Comparison of ENCODE assay signal across 9 cellular contexts in the genomic region with DNA sequence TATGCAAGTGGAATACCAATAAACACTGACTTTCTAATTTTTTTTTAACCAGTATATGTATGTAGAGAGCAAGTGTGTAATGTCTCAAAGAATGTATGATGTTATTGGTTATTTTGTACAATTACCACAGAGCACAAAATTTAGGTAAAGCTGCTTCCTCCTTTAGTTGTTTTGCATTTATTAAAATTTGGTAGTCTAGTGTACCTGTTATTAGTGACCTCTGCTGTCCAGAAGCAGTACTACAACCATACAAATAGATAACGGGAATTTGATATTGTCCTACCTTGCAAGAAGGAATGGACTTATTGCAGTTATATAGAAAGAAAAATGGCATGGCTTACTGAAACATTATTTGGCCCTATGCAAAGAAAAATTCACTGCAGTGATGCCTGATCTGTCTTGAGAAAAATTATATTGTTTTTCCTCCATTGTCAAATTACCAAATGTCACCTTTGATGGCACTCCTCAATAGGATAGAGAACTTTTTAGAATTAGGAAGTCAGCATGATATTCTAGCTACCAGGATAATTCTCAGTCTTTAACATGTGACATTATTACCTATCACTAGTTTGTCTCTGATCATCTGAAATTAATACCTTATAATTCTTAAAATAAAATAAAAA.
DNase-seq lines count a peak whose midpoint lies in the region; TF ChIP-seq lines count a peak whose summit lies in the region.
"Had no signal": no experiment of that assay in that cellular context is flagged by ENCODE, and none has a peak within 500 bp of the region (broad histone marks: within the 10 kb centered on the region; RNA-seq: fewer than 3 reads in every experiment).

No MANE protein-coding gene starts in this region.

- CTCF ChIA-PET in PC-9 (lab: Charles Lee): no interaction called here

- no peak overlapping the region for H3K4me3 Mint-ChIP-seq in endothelial cell (ENCODE audit: unreplicated experiment)
- H3K4me3 Mint-ChIP-seq: activated naive CD4-positive, alpha-beta T cell treated with anti-CD3 and anti-CD28 coated beads, Interleukin-2, amount 50 U/mL, for 24 hours had no signal

- no peak overlapping the region for H3K27ac Mint-ChIP-seq in endothelial cell (ENCODE audit: unreplicated experiment)
- H3K27ac Mint-ChIP-seq: activated naive CD4-positive, alpha-beta T cell treated with anti-CD3 and anti-CD28 coated beads, Interleukin-2, amount 50 U/mL, for 24 hours had no signal

- no peaks in the 10 kb centered on the region for H3K9me3 ChIP-seq in PC-9 (ENCODE audit: insufficient read depth, low read depth)

- no TSS peak for BruUV-seq in PC-9 (replicated peaks; lab: Mats Ljungman, UMichigan)

- DNase-seq in NCI-H187 (lab: John Stamatoyannopoulos, UW) (peak; percentile 27 to 55), NCI-H187 treated with DMSO at 0.1 percent for 48 hours (lab: John Stamatoyannopoulos, UW) (no peak), PC-9 (peak in 1 of 2 experiments; percentile 37), endothelial cell (ENCODE audit: low spot score) (peak; percentile 28), non-pigmented ciliary epithelial cell (ENCODE audit: low read depth) (peak; percentile 19), iPS-NIHi11 (ENCODE audit: low spot score) (no peak)
- no peak for DNase-seq in activated naive CD4-positive, alpha-beta T cell treated with Interleukin-2 at 50 U/mL for 16 hours

- peak; percentile 80 for TF ChIP-seq CTCF in PC-9 (conservative IDR thresholded peaks at IDR 0.05)
- peak; percentile 91 for TF ChIP-seq CTCF in endothelial cell (IDR thresholded peaks at IDR 0.05; ENCODE audit: unreplicated experiment)

- no peaks in the 10 kb centered on the region for H3K36me3 Mint-ChIP-seq in endothelial cell (ENCODE audit: low read depth, unreplicated experiment)
- H3K36me3 Mint-ChIP-seq: activated naive CD4-positive, alpha-beta T cell treated with anti-CD3 and anti-CD28 coated beads, Interleukin-2, amount 50 U/mL, for 24 hours had no signal

- H3K27ac ChIP-seq in PC-9: no peak overlapping the region

- H3K4me1 ChIP-seq in PC-9 (replicated peaks; ENCODE audit: insufficient read depth): no peaks in the 10 kb centered on the region

- no peaks in the 10 kb centered on the region for H3K27me3 ChIP-seq in PC-9 (ENCODE audit: insufficient read depth, low read depth)

- H3K36me3 ChIP-seq in PC-9 (ENCODE audit: low read depth): no peaks in the 10 kb centered on the region

- H3K79me2 ChIP-seq in PC-9 (ENCODE audit: low read depth): no peaks in the 10 kb centered on the region

- no peak for TF ChIP-seq EP300 in Ishikawa (IDR thresholded peaks at IDR 0.05; ENCODE audit: borderline replicate concordance)

- POLR2A ChIA-PET in PC-9 (lab: Charles Lee; ENCODE audit: unreplicated experiment): no interaction called here

- peak; percentile 71 for TF ChIP-seq RAD21 in Ishikawa (IDR thresholded peaks at IDR 0.05; ENCODE audit: low read depth)

- H2AFZ ChIP-seq in PC-9: no peak overlapping the region

- H3F3A ChIP-seq in PC-9 (ENCODE audit: insufficient read depth, low read depth): no peaks in the 10 kb centered on the region

- H3K4me3 ChIP-seq in PC-9: no peak overlapping the region

- peaks cover 25% of the 10 kb centered on the region for H3K4me1 Mint-ChIP-seq in endothelial cell (ENCODE audit: unreplicated experiment)
- H3K4me1 Mint-ChIP-seq: activated naive CD4-positive, alpha-beta T cell treated with anti-CD3 and anti-CD28 coated beads, Interleukin-2, amount 50 U/mL, for 24 hours had no signal

- no peaks in the 10 kb centered on the region for H3K9me3 Mint-ChIP-seq in endothelial cell (ENCODE audit: unreplicated experiment)
- H3K9me3 Mint-ChIP-seq: activated naive CD4-positive, alpha-beta T cell treated with anti-CD3 and anti-CD28 coated beads, Interleukin-2, amount 50 U/mL, for 24 hours had no signal

- intact Hi-C loops in PC-9 (cut with micrococcal nuclease; ENCODE audit: unreplicated experiment): loop anchor here (5.0 kb wide), 1 partner anchor 731 kb away; no protein-coding TSS in a partner anchor

- H3K4me2 ChIP-seq in PC-9: no peak overlapping the region

- H3K9me2 ChIP-seq in PC-9 (ENCODE audit: insufficient read depth): no peaks in the 10 kb centered on the region

- no peaks in the 10 kb centered on the region for H4K20me1 ChIP-seq in PC-9 (ENCODE audit: insufficient read depth)

- peaks cover 2% of the 10 kb centered on the region for H3K27me3 Mint-ChIP-seq in endothelial cell (ENCODE audit: unreplicated experiment)

TF ChIP-seq in Ishikawa, 13 proteins besides CTCF, POLR2A, EP300 and RAD21:
- TF ChIP-seq TEAD4 (IDR thresholded peaks at IDR 0.05) (no peak), YY1 (IDR thresholded peaks at IDR 0.05; ENCODE audit: low read depth) (no peak), ZBTB7A (IDR thresholded peaks at IDR 0.05; ENCODE audit: low read depth) (no peak), TAF1 (IDR thresholded peaks at IDR 0.05; ENCODE audit: low read depth) (no peak), EGR1 (IDR thresholded peaks at IDR 0.05) (no peak), CREB1 (IDR thresholded peaks at IDR 0.05; ENCODE audit: low read depth) (no peak), FOXM1 (IDR thresholded peaks at IDR 0.05; ENCODE audit: borderline replicate concordance, low read depth) (no peak), NFIC (IDR thresholded peaks at IDR 0.05) (no peak), REST (IDR thresholded peaks at IDR 0.05; ENCODE audit: low read depth) (no peak)
- TF ChIP-seq, protein P1, sequence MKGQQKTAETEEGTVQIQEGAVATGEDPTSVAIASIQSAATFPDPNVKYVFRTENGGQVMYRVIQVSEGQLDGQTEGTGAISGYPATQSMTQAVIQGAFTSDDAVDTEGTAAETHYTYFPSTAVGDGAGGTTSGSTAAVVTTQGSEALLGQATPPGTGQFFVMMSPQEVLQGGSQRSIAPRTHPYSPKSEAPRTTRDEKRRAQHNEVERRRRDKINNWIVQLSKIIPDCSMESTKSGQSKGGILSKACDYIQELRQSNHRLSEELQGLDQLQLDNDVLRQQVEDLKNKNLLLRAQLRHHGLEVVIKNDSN (IDR thresholded peaks at IDR 0.05): no peak

Comparison
In these comparisons a context has a peak if more than half of its experiments do, and no peak if none do; other contexts are left out.
1. DNase-seq: peak in NCI-H187 (2 of 2), endothelial cell (single experiment) and non-pigmented ciliary epithelial cell (single experiment); none in NCI-H187 treated with DMSO at 0.1 percent for 48 hours (single experiment), iPS-NIHi11 (single experiment) and activated naive CD4-positive, alpha-beta T cell treated with Interleukin-2 at 50 U/mL for 16 hours (single experiment).